ENCODE assay signal across 1 cellular context in the genomic region with DNA sequence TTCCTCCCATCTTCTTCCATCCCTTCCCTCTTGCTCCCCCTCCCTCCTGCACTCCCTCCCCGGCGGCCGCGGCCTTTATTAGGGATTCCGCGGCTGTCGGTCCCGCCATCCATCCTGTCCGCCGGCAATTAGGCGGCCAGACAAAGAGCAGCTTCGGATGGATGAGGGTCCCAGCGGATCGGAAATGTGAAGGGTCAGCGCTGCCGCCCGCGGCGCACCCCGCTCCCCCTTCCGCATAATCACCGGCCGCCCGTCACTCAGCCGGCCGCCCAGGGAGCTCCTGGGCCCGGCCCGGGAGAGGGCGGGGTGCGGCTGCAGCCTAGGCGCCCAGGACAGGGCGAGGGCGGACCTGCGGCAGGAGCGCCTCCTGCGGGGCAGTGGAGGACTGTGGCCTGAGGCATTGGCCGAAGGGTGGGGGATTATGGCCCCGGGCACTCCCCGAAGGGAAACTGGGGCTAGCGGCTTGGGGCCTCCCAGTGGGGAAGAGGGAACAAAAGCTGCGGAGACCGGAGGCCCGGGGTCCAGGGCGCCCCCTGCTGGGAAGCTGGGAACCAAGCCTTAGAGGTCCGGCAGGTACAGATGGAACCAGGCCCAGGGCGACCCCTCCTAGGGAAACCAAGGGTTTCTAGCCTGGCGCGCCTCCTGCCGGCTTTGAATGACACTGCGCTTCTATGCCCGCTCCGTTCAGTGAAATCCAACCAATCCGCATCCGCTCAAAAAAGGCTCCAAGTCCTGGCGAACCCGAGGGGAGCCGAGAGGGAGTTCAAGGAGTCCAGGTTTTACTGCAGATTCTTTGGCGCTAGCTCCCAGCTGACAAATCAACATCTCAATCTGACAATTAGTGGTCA.
TF ChIP-seq lines count a peak whose summit lies in the region.

No MANE protein-coding gene starts in this region.

TF ChIP-seq in HepG2, 621 proteins besides CTCF, POLR2A, EP300 and RAD21 (continued from another document):
- TF ChIP-seq, protein P1, sequence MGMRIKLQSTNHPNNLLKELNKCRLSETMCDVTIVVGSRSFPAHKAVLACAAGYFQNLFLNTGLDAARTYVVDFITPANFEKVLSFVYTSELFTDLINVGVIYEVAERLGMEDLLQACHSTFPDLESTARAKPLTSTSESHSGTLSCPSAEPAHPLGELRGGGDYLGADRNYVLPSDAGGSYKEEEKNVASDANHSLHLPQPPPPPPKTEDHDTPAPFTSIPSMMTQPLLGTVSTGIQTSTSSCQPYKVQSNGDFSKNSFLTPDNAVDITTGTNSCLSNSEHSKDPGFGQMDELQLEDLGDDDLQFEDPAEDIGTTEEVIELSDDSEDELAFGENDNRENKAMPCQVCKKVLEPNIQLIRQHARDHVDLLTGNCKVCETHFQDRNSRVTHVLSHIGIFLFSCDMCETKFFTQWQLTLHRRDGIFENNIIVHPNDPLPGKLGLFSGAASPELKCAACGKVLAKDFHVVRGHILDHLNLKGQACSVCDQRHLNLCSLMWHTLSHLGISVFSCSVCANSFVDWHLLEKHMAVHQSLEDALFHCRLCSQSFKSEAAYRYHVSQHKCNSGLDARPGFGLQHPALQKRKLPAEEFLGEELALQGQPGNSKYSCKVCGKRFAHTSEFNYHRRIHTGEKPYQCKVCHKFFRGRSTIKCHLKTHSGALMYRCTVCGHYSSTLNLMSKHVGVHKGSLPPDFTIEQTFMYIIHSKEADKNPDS (CRISPR knock-in tag; IDR thresholded peaks at IDR 0.05), result no peak
- no peak for TF ChIP-seq FOXK2 (IDR thresholded peaks at IDR 0.05)
- no peak for TF ChIP-seq DMAP1 (CRISPR knock-in tag; IDR thresholded peaks at IDR 0.05)
- TF ChIP-seq, protein P2, sequence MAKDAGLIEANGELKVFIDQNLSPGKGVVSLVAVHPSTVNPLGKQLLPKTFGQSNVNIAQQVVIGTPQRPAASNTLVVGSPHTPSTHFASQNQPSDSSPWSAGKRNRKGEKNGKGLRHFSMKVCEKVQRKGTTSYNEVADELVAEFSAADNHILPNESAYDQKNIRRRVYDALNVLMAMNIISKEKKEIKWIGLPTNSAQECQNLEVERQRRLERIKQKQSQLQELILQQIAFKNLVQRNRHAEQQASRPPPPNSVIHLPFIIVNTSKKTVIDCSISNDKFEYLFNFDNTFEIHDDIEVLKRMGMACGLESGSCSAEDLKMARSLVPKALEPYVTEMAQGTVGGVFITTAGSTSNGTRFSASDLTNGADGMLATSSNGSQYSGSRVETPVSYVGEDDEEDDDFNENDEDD (CRISPR knock-in tag; IDR thresholded peaks at IDR 0.05; ENCODE audit: borderline replicate concordance), result no peak
- TF ChIP-seq TBL1XR1 (IDR thresholded peaks at IDR 0.05; ENCODE audit: borderline replicate concordance, low read length, partially characterized antibody), result no peak
- peak; percentile 71; the same call in 1 of the 2 replicates for TF ChIP-seq ZNF274 (CRISPR knock-in tag; IDR thresholded peaks at IDR 0.05)
- 0 out of 2 replicates have a peak, but pooled peaks have one; percentile 33 for TF ChIP-seq ZSCAN9 (CRISPR knock-in tag; IDR thresholded peaks at IDR 0.05; ENCODE audit: borderline replicate concordance)
- no peak for TF ChIP-seq MTA3 (CRISPR knock-in tag; IDR thresholded peaks at IDR 0.05)
- TF ChIP-seq, protein P3, sequence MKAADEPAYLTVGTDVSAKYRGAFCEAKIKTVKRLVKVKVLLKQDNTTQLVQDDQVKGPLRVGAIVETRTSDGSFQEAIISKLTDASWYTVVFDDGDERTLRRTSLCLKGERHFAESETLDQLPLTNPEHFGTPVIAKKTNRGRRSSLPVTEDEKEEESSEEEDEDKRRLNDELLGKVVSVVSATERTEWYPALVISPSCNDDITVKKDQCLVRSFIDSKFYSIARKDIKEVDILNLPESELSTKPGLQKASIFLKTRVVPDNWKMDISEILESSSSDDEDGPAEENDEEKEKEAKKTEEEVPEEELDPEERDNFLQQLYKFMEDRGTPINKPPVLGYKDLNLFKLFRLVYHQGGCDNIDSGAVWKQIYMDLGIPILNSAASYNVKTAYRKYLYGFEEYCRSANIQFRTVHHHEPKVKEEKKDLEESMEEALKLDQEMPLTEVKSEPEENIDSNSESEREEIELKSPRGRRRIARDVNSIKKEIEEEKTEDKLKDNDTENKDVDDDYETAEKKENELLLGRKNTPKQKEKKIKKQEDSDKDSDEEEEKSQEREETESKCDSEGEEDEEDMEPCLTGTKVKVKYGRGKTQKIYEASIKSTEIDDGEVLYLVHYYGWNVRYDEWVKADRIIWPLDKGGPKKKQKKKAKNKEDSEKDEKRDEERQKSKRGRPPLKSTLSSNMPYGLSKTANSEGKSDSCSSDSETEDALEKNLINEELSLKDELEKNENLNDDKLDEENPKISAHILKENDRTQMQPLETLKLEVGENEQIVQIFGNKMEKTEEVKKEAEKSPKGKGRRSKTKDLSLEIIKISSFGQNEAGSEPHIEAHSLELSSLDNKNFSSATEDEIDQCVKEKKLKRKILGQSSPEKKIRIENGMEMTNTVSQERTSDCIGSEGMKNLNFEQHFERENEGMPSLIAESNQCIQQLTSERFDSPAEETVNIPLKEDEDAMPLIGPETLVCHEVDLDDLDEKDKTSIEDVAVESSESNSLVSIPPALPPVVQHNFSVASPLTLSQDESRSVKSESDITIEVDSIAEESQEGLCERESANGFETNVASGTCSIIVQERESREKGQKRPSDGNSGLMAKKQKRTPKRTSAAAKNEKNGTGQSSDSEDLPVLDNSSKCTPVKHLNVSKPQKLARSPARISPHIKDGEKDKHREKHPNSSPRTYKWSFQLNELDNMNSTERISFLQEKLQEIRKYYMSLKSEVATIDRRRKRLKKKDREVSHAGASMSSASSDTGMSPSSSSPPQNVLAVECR (CRISPR knock-in tag; IDR thresholded peaks at IDR 0.05; ENCODE audit: borderline replicate concordance), result no peak; the same call in 1 of the 2 replicates
- no peak for TF ChIP-seq ZNF644 (CRISPR knock-in tag; IDR thresholded peaks at IDR 0.05; ENCODE audit: low read depth)
- TF ChIP-seq ZNF331 (CRISPR knock-in tag; IDR thresholded peaks at IDR 0.05), result 0 out of 2 replicates have a peak, but pooled peaks have one; percentile 25
- no peak for TF ChIP-seq ZNF674 (CRISPR knock-in tag; IDR thresholded peaks at IDR 0.05; ENCODE audit: low read depth)
- TF ChIP-seq SRF (IDR thresholded peaks at IDR 0.05; ENCODE audit: low read depth, low read length), result no peak
- no peak for TF ChIP-seq PHB2 (IDR thresholded peaks at IDR 0.05; ENCODE audit: partially characterized antibody)
- no peak for TF ChIP-seq ZNF577 (CRISPR knock-in tag; IDR thresholded peaks at IDR 0.05; ENCODE audit: borderline replicate concordance, low read depth)
- TF ChIP-seq, protein P4, sequence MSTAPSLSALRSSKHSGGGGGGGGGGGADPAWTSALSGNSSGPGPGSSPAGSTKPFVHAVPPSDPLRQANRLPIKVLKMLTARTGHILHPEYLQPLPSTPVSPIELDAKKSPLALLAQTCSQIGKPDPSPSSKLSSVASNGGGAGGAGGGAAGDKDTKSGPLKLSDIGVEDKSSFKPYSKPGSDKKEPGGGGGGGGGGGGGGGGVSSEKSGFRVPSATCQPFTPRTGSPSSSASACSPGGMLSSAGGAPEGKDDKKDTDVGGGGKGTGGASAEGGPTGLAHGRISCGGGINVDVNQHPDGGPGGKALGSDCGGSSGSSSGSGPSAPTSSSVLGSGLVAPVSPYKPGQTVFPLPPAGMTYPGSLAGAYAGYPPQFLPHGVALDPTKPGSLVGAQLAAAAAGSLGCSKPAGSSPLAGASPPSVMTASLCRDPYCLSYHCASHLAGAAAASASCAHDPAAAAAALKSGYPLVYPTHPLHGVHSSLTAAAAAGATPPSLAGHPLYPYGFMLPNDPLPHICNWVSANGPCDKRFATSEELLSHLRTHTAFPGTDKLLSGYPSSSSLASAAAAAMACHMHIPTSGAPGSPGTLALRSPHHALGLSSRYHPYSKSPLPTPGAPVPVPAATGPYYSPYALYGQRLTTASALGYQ (CRISPR knock-in tag; IDR thresholded peaks at IDR 0.05), result no peak
- TF ChIP-seq PHF8 (CRISPR knock-in tag; IDR thresholded peaks at IDR 0.05), result peak; percentile 43; the same call in 1 of the 2 replicates
- TF ChIP-seq, protein P5, sequence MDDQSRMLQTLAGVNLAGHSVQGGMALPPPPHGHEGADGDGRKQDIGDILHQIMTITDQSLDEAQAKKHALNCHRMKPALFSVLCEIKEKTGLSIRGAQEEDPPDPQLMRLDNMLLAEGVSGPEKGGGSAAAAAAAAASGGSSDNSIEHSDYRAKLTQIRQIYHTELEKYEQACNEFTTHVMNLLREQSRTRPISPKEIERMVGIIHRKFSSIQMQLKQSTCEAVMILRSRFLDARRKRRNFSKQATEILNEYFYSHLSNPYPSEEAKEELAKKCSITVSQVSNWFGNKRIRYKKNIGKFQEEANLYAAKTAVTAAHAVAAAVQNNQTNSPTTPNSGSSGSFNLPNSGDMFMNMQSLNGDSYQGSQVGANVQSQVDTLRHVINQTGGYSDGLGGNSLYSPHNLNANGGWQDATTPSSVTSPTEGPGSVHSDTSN (CRISPR knock-in tag; IDR thresholded peaks at IDR 0.05; ENCODE audit: borderline replicate concordance), result no peak
- TF ChIP-seq, protein P6, sequence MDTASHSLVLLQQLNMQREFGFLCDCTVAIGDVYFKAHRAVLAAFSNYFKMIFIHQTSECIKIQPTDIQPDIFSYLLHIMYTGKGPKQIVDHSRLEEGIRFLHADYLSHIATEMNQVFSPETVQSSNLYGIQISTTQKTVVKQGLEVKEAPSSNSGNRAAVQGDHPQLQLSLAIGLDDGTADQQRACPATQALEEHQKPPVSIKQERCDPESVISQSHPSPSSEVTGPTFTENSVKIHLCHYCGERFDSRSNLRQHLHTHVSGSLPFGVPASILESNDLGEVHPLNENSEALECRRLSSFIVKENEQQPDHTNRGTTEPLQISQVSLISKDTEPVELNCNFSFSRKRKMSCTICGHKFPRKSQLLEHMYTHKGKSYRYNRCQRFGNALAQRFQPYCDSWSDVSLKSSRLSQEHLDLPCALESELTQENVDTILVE (CRISPR knock-in tag; IDR thresholded peaks at IDR 0.05), result no peak
- no peak for TF ChIP-seq ZNF138 (CRISPR knock-in tag; IDR thresholded peaks at IDR 0.05; ENCODE audit: low read depth)
- no peak for TF ChIP-seq ZNF546 (CRISPR knock-in tag; conservative IDR thresholded peaks at IDR 0.05)
- TF ChIP-seq POGZ (CRISPR knock-in tag; IDR thresholded peaks at IDR 0.05), result peak; percentile 27; the same call in 1 of the 2 replicates
- TF ChIP-seq ARNTL (CRISPR knock-in tag; IDR thresholded peaks at IDR 0.05), result no peak
- TF ChIP-seq, protein P7, sequence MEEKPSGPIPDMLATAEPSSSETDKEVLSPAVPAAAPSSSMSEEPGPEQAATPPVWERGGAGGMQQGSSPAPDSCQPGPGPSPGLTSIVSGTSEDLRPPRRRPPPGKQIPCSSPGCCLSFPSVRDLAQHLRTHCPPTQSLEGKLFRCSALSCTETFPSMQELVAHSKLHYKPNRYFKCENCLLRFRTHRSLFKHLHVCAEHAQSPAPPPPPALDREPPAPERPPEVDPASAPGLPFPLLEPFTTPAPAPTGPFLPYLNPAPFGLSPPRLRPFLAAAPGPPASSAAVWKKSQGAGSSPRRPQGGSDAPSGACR (CRISPR knock-in tag; IDR thresholded peaks at IDR 0.05), result no peak
- no peak for TF ChIP-seq ZNF619 (CRISPR knock-in tag; IDR thresholded peaks at IDR 0.05)
- TF ChIP-seq HNRNPK (IDR thresholded peaks at IDR 0.05; ENCODE audit: low read depth, low read length, poor library complexity, severe bottlenecking), result peak; percentile 53
- TF ChIP-seq ZNF124 (CRISPR knock-in tag; IDR thresholded peaks at IDR 0.05), result peak; percentile 45; the same call in 1 of the 2 replicates
- no peak for TF ChIP-seq ZNF256 (CRISPR knock-in tag; conservative IDR thresholded peaks at IDR 0.05)
- TF ChIP-seq, protein P8, sequence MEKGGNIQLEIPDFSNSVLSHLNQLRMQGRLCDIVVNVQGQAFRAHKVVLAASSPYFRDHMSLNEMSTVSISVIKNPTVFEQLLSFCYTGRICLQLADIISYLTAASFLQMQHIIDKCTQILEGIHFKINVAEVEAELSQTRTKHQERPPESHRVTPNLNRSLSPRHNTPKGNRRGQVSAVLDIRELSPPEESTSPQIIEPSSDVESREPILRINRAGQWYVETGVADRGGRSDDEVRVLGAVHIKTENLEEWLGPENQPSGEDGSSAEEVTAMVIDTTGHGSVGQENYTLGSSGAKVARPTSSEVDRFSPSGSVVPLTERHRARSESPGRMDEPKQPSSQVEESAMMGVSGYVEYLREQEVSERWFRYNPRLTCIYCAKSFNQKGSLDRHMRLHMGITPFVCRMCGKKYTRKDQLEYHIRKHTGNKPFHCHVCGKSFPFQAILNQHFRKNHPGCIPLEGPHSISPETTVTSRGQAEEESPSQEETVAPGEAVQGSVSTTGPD (CRISPR knock-in tag; IDR thresholded peaks at IDR 0.05), result no peak
- no peak for TF ChIP-seq GTF3A (CRISPR knock-in tag; conservative IDR thresholded peaks at IDR 0.05)
- TF ChIP-seq PAF1 (CRISPR knock-in tag; IDR thresholded peaks at IDR 0.05), result no peak
- TF ChIP-seq, protein P9, sequence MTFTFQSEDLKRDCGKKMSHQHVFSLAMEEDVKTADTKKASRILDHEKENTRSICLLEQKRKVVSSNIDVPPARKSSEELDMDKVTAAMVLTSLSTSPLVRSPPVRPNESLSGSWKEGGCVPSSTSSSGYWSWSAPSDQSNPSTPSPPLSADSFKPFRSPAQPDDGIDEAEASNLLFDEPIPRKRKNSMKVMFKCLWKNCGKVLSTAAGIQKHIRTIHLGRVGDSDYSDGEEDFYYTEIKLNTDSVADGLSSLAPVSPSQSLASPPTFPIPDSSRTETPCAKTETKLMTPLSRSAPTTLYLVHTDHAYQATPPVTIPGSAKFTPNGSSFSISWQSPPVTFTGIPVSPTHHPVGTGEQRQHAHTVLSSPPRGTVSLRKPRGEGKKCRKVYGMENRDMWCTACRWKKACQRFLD (CRISPR knock-in tag; IDR thresholded peaks at IDR 0.05; ENCODE audit: borderline replicate concordance), result no peak
- TF ChIP-seq ATF7 (IDR thresholded peaks at IDR 0.05), result no peak
- TF ChIP-seq ATF7 (CRISPR knock-in tag; IDR thresholded peaks at IDR 0.05), result no peak
- TF ChIP-seq NFKBIZ (CRISPR knock-in tag; IDR thresholded peaks at IDR 0.05), result no peak
- TF ChIP-seq, protein P10, sequence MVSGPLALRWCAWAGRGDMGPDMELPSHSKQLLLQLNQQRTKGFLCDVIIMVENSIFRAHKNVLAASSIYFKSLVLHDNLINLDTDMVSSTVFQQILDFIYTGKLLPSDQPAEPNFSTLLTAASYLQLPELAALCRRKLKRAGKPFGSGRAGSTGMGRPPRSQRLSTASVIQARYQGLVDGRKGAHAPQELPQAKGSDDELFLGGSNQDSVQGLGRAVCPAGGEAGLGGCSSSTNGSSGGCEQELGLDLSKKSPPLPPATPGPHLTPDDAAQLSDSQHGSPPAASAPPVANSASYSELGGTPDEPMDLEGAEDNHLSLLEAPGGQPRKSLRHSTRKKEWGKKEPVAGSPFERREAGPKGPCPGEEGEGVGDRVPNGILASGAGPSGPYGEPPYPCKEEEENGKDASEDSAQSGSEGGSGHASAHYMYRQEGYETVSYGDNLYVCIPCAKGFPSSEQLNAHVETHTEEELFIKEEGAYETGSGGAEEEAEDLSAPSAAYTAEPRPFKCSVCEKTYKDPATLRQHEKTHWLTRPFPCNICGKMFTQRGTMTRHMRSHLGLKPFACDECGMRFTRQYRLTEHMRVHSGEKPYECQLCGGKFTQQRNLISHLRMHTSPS (CRISPR knock-in tag; IDR thresholded peaks at IDR 0.05; ENCODE audit: low read depth), result no peak
- TF ChIP-seq TSC22D2 (CRISPR knock-in tag; IDR thresholded peaks at IDR 0.05; ENCODE audit: borderline replicate concordance), result no peak
- no peak for TF ChIP-seq ZNF773 (CRISPR knock-in tag; IDR thresholded peaks at IDR 0.05; ENCODE audit: borderline replicate concordance)
- TF ChIP-seq EZH2 (conservative IDR thresholded peaks at IDR 0.05; ENCODE audit: low read depth, low read length), result no peak; the same call in 1 of the 2 replicates
- no peak for TF ChIP-seq HES4 (CRISPR knock-in tag; IDR thresholded peaks at IDR 0.05; ENCODE audit: borderline replicate concordance)
TF ChIP-seq in HepG2: peak in this region for 102.
